ENCODE assay signal across 8 cellular contexts in the genomic region with DNA sequence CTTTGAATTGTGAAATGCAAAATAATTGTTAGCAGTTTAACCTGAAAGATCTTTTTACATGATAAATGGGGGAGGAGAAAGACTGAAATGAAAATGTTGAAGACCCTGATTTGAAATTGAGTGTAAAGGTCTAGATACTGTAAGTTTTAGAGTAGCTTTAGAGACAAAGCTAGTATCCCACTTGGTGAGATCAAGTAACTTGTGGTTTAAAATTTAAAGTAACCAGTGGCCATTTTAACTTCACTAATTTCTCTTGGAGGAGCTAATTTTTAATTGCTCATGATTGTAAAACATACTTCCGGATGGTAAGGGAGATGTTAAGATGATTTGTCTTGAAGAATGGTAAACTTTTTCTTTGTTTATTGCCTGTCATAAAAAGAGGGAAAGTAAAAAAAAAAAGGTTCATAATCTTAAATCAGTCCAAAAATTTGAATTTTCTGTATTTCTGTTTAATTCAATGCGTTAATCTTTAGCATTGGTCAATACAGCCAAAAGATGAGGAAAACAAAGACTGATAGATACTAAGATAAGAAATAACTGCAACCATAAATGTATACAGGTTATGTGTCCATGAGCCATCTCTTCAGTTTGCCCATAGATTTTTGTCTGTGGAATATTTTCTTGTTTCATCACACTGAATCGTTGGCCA. TPM values are rescaled to one million over a fixed set of nuclear protein-coding genes. Genes with fewer than 3 reads are reported as not detected.
DNase-seq lines count a peak whose midpoint lies in the region; ATAC-seq and TF ChIP-seq lines count a peak whose summit lies in the region.

No MANE protein-coding gene starts in this region.

- no peak for ATAC-seq in CD8-positive, alpha-beta T cell

- no peaks in the 10 kb centered on the region for H3K9me3 ChIP-seq in CD8-positive, alpha-beta T cell (ENCODE audit: low read length)

- no peaks in the 10 kb centered on the region for H3K27me3 ChIP-seq in CD8-positive, alpha-beta T cell (ENCODE audit: insufficient read depth, low read length)

- H3K27ac ChIP-seq in CD8-positive, alpha-beta T cell (ENCODE audit: low read depth, low read length): peak overlapping the region; percentile 99

- H3K27ac Mint-ChIP-seq in CD8-positive, alpha-beta T cell: peak overlapping the region; percentile 99
- peak overlapping the region; percentile 98 for H3K27ac Mint-ChIP-seq in MCF 10A (ENCODE audit: low read depth, unreplicated experiment)
- H3K27ac Mint-ChIP-seq in mesothelial cell of epicardium: peak overlapping the region; percentile 94

- no peak for DNase-seq in CD8-positive, alpha-beta T cell
- DNase-seq in LNCaP clone FGC (ENCODE audit: low read depth) (no peak), MCF 10A (ENCODE audit: unreplicated experiment) (peak; percentile 33), mesothelial cell of epicardium (ENCODE audit: low spot score in 2 of 2, unreplicated experiment in 2 of 2) (no peak), GM10248 (ENCODE audit: extremely low spot score) (no peak), GM19238 (ENCODE audit: insufficient read length, low spot score) (no peak), cerebellum (ENCODE audit: low spot score) (no peak)
- DNase-seq in stimulated activated CD4-positive, alpha-beta T cell treated with anti-CD3 and anti-CD28 coated beads, Interleukin-4, amount 100 ng/mL, for 1 hour: no peak

- H3K4me3 Mint-ChIP-seq in CD8-positive, alpha-beta T cell: peak overlapping the region; percentile 95
- H3K4me3 Mint-ChIP-seq in MCF 10A (ENCODE audit: unreplicated experiment): peak overlapping the region; percentile 87
- peak overlapping the region; percentile 92 for H3K4me3 Mint-ChIP-seq in mesothelial cell of epicardium

- TF ChIP-seq CTCF in CD8-positive, alpha-beta T cell (IDR thresholded peaks at IDR 0.05): no peak
- TF ChIP-seq CTCF in LNCaP clone FGC (IDR thresholded peaks at IDR 0.05; ENCODE audit: control insufficient read depth, extremely low read depth, insufficient read depth): no peak
- no peak for TF ChIP-seq CTCF in MCF 10A (IDR thresholded peaks at IDR 0.05; ENCODE audit: unreplicated experiment)
- TF ChIP-seq CTCF in mesothelial cell of epicardium (IDR thresholded peaks at IDR 0.05; ENCODE audit: unreplicated experiment): no peak
- TF ChIP-seq CTCF in GM10248 (IDR thresholded peaks at IDR 0.05; ENCODE audit: control extremely low read depth, extremely low read depth, low read depth, missing control alignments): no peak

- POLR2A ChIA-PET in CD8-positive, alpha-beta T cell (lab: Charles Lee): interaction anchor here (1.2 to 13.5 kb wide), 9 partner anchors 10 to 74 kb away, joined by 3 to 382 read pairs (median 74); partner anchors contain the start of gene CHD2
- POLR2A ChIA-PET in MCF 10A (lab: Yijun Ruan, JAX): interaction anchor here (0.7 to 19.2 kb wide), 13 partner anchors 10 to 1950 kb away, joined by 3 to 1025 read pairs (median 118); partner anchors contain the start of genes CHD2, MCTP2 and UNC45A
- POLR2A ChIA-PET in GM10248 (lab: Yijun Ruan, JAX): interaction anchor here (1.4 kb wide), 1 partner anchor 15 kb away, joined by 5 read pairs; the partner anchor contains the start of gene CHD2

- peaks cover 63% of the 10 kb centered on the region for H3K4me1 Mint-ChIP-seq in CD8-positive, alpha-beta T cell (ENCODE audit: low read depth)
- H3K4me1 Mint-ChIP-seq in MCF 10A (ENCODE audit: insufficient read depth, unreplicated experiment) (peaks cover 29% of the 10 kb centered on the region), mesothelial cell of epicardium (peaks cover 60% of the 10 kb centered on the region)

- H3K4me3 ChIP-seq in CD8-positive, alpha-beta T cell (ENCODE audit: low read depth, low read length): peak overlapping the region; percentile 74
- peak overlapping the region; percentile 69 for H3K4me3 ChIP-seq in LNCaP clone FGC (ENCODE audit: low read depth, low read length)

- peaks cover 21% of the 10 kb centered on the region for H3K36me3 ChIP-seq in CD8-positive, alpha-beta T cell (ENCODE audit: insufficient read depth, low read length)

- H3K9me3 Mint-ChIP-seq in CD8-positive, alpha-beta T cell: no peaks in the 10 kb centered on the region
- H3K9me3 Mint-ChIP-seq in MCF 10A (ENCODE audit: unreplicated experiment): no peaks in the 10 kb centered on the region
- H3K9me3 Mint-ChIP-seq in mesothelial cell of epicardium: peaks cover 3% of the 10 kb centered on the region

- CTCF ChIA-PET in CD8-positive, alpha-beta T cell (lab: Charles Lee): interaction anchor here (1.0 to 6.7 kb wide), 6 partner anchors 15 to 88 kb away, joined by 3 to 57 read pairs (median 3); partner anchors contain the start of gene CHD2
- CTCF ChIA-PET in MCF 10A (lab: Yijun Ruan, JAX) (interaction anchor here (0.7 to 1.1 kb wide), 4 partner anchors 16 to 77 kb away, joined by 3 to 4 read pairs (median 3); partner anchors contain the start of gene CHD2), GM10248 (lab: Yijun Ruan, JAX) (interaction anchor here (1.1 to 2.9 kb wide), 2 partner anchors 16 to 76 kb away, joined by 4 to 19 read pairs; partner anchors contain the start of gene CHD2)

- peaks cover 56% of the 10 kb centered on the region for H3K36me3 Mint-ChIP-seq in CD8-positive, alpha-beta T cell
- peaks cover 73% of the 10 kb centered on the region for H3K36me3 Mint-ChIP-seq in MCF 10A (ENCODE audit: insufficient read depth, unreplicated experiment)
- H3K36me3 Mint-ChIP-seq in mesothelial cell of epicardium: peaks cover 28% of the 10 kb centered on the region

- intact Hi-C loops in CD8-positive, alpha-beta T cell (cut with DNase I, micrococcal nuclease): loop anchor here in 1 of 2 experiments (1.0 to 10.0 kb wide), 2 partner anchors 15 to 1950 kb away; partner anchors contain the start of genes CHD2, HDDC3 and UNC45A
- intact Hi-C loops in MCF 10A (cut with micrococcal nuclease): loop anchor here (1.0 kb wide), 1 partner anchor 75 kb away; no protein-coding TSS in a partner anchor

- peaks cover 58% of the 10 kb centered on the region for H3K4me1 ChIP-seq in CD8-positive, alpha-beta T cell (ENCODE audit: insufficient read depth, low read length)

- no TSS peak for BruUV-seq in MCF 10A (replicated peaks; lab: Mats Ljungman, UMichigan)

- H3K27me3 Mint-ChIP-seq in CD8-positive, alpha-beta T cell (ENCODE audit: low read depth): no peaks in the 10 kb centered on the region
- no peaks in the 10 kb centered on the region for H3K27me3 Mint-ChIP-seq in MCF 10A (ENCODE audit: insufficient read depth, unreplicated experiment)
- H3K27me3 Mint-ChIP-seq in mesothelial cell of epicardium (ENCODE audit: low read depth): no peaks in the 10 kb centered on the region

RNA-seq across cellular contexts. Expression of gene CHD2, which starts 15.2 kb away (rescaled TPM):
- 100 to 1,000 TPM; 615 to 669 TPM for total RNA-seq in CD8-positive, alpha-beta T cell
- total RNA-seq in MCF 10A (2022): 129 and 148 TPM in 2 replicates
- total RNA-seq in mesothelial cell of epicardium: 178 to 183 TPM (median 180 TPM) in 3 replicates
- 198 TPM for total RNA-seq in cerebellum
